ENCODE assay signal across 11 cellular contexts in genomic region chr12:115504241-115504941, GRCh38.
A peak's percentile ranks its signal among the peaks of the same experiment; 100 is the strongest.
DNase-seq lines count a peak whose midpoint lies in the region; ATAC-seq and TF ChIP-seq lines count a peak whose summit lies in the region.
"Had no signal": no experiment of that assay in that cellular context is flagged by ENCODE, and none has a peak within 500 bp of the region (broad histone marks: within the 10 kb centered on the region; RNA-seq: fewer than 3 reads in every experiment).

No MANE protein-coding gene starts in this region.

- CTCF ChIA-PET in CD8-positive, alpha-beta T cell (lab: Charles Lee) = no interaction called here

- H3K36me3 Mint-ChIP-seq in CD8-positive, alpha-beta T cell = no peaks in the 10 kb centered on the region

- intact Hi-C loops in CD8-positive, alpha-beta T cell (cut with DNase I, micrococcal nuclease) = no loop called here
- intact Hi-C loops in heart right ventricle (cut with DNase I) = loop anchor here in 3 of 10 donors (1.0 to 10.0 kb wide), 4 partner anchors 52 to 840 kb away; no protein-coding TSS in a partner anchor

- H3K4me1 ChIP-seq in CD8-positive, alpha-beta T cell (ENCODE audit: insufficient read depth, low read length) = no peaks in the 10 kb centered on the region
- peaks cover 0 to 57% (median 17%) of the 10 kb centered on the region in 9 donors for H3K4me1 ChIP-seq in heart right ventricle
- H3K4me1 ChIP-seq: SJSA1 had no signal

- H3K4me3 Mint-ChIP-seq in CD8-positive, alpha-beta T cell = no peak overlapping the region
- H3K4me3 Mint-ChIP-seq: activated T-cell treated with anti-CD3 and anti-CD28 coated beads, Interleukin-2, amount 50 U/mL, for 4 hours had no signal

- POLR2A ChIA-PET in CD8-positive, alpha-beta T cell (lab: Charles Lee) = no interaction called here

- H3K27me3 ChIP-seq in CD8-positive, alpha-beta T cell (ENCODE audit: insufficient read depth, low read length) = no peaks in the 10 kb centered on the region
- H3K27me3 ChIP-seq in heart right ventricle = no peaks in the 10 kb centered on the region
- H3K27me3 ChIP-seq: SJSA1 had no signal

- H3K36me3 ChIP-seq in CD8-positive, alpha-beta T cell (ENCODE audit: insufficient read depth, low read length) = no peaks in the 10 kb centered on the region
- no peaks in the 10 kb centered on the region for H3K36me3 ChIP-seq in heart right ventricle
- H3K36me3 ChIP-seq: SJSA1 had no signal

- ATAC-seq in CD8-positive, alpha-beta T cell = no peak
- ATAC-seq in GM21360 (IDR thresholded peaks at IDR 0.05; ENCODE audit: unreplicated experiment) (peak; percentile 91), HG03520 (IDR thresholded peaks at IDR 0.05; ENCODE audit: unreplicated experiment) (peak; percentile 77), heart right ventricle (peak; percentile 65 to 91 (median 82)), GM18520 (IDR thresholded peaks at IDR 0.05; ENCODE audit: unreplicated experiment) (no peak)
- ATAC-seq: activated T-cell treated with anti-CD3 and anti-CD28 coated beads, Interleukin-2, amount 50 U/mL, for 4 hours; mucosa of descending colon had no signal

- no peak overlapping the region for H3K4me3 ChIP-seq in CD8-positive, alpha-beta T cell (ENCODE audit: low read depth, low read length)
- H3K4me3 ChIP-seq in heart right ventricle = no peak overlapping the region
- H3K4me3 ChIP-seq: mucosa of descending colon, SJSA1 had no signal

- 42 to 48% methylated on average over 9 of the region's 9 CpGs for WGBS in heart right ventricle, 2 donors

- H3K9me3 Mint-ChIP-seq in CD8-positive, alpha-beta T cell = peaks cover 3% of the 10 kb centered on the region

- no peaks in the 10 kb centered on the region for H3K27me3 Mint-ChIP-seq in CD8-positive, alpha-beta T cell (ENCODE audit: low read depth)

- H3K9me3 ChIP-seq in CD8-positive, alpha-beta T cell (ENCODE audit: low read length) = no peaks in the 10 kb centered on the region
- peaks cover 0 to 3% (median 0%) of the 10 kb centered on the region in 11 donors for H3K9me3 ChIP-seq in heart right ventricle
- H3K9me3 ChIP-seq: mucosa of descending colon, SJSA1 had no signal

- no peak for TF ChIP-seq CTCF in CD8-positive, alpha-beta T cell (IDR thresholded peaks at IDR 0.05)
- TF ChIP-seq CTCF in heart right ventricle (IDR thresholded peaks at IDR 0.05) = no peak

- DNase-seq in CD8-positive, alpha-beta T cell = no peak
- DNase-seq in heart right ventricle (peak; percentile 19 to 55), NCI-H2029 (lab: John Stamatoyannopoulos, UW) (no peak), dedifferentiated amniotic fluid mesenchymal stem cell (ENCODE audit: extremely low spot score) (no peak), DMS 273 treated with DMSO at 0.1 percent for 48 hours (lab: John Stamatoyannopoulos, UW) (no peak)
- DNase-seq: activated T-cell treated with anti-CD3 and anti-CD28 coated beads, Interleukin-2, amount 50 U/mL, for 4 hours had no signal

- no peak overlapping the region for H3K27ac ChIP-seq in CD8-positive, alpha-beta T cell (ENCODE audit: low read depth, low read length)
- H3K27ac ChIP-seq in heart right ventricle = peak overlapping the region; percentile 16 to 82 (median 74)
- H3K27ac ChIP-seq: SJSA1 had no signal

- H3K27ac Mint-ChIP-seq in CD8-positive, alpha-beta T cell = peak overlapping the region; percentile 76

- no peaks in the 10 kb centered on the region for H3K4me1 Mint-ChIP-seq in CD8-positive, alpha-beta T cell (ENCODE audit: low read depth)

Comparison
In these comparisons a context has a peak if more than half of its experiments do, and no peak if none do; other contexts are left out.
1. ATAC-seq: peak in GM21360 (single experiment), HG03520 (single experiment) and heart right ventricle (8 of 8); none in CD8-positive, alpha-beta T cell (single experiment) and GM18520 (single experiment).
2. DNase-seq: peak in heart right ventricle (2 of 2); none in CD8-positive, alpha-beta T cell (0 of 7), NCI-H2029 (single experiment), dedifferentiated amniotic fluid mesenchymal stem cell (single experiment) and DMS 273 treated with DMSO at 0.1 percent for 48 hours (single experiment).